In the genomic region with DNA sequence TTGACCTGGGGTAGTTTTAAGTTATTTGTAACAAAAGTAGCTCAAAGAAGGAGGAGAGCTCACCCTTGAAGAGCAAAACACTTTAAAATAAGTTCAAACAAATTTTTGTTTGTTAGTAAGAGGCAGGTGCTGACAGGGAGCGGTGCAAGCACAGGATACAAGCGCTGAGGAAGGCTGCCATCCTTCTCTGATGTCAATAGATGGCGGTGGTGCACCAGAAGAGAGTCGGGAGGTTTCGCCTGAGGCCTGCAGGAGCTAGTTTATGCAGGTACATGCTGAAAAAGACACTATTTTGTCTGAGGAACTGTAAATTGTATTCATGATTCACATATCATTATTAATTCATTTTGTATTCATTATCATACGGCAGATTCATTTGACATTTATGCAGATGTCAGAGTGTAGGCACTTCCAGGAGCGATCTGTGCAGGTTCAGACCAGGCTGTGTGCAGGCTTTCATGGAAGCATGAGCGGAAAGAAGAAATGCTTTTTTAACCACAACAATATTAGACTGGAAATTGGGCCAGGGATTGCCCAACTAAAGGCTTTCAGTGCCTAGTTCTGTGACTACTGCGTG, we compare ENCODE assay signal across 9 cellular contexts.
DNase-seq lines count a peak whose midpoint lies in the region; ATAC-seq lines count a peak whose summit lies in the region.
"Had no signal": no experiment of that assay in that cellular context is flagged by ENCODE, and none has a peak within 500 bp of the region (broad histone marks: within the 10 kb centered on the region; RNA-seq: fewer than 3 reads in every experiment).

No MANE protein-coding gene starts in this region.

- no peak overlapping the region for H3K27ac ChIP-seq in mesenchymal stem cell (ENCODE audit: low read length, poor library complexity, severe bottlenecking)
- H3K27ac ChIP-seq: BLaER1 treated with 17β-estradiol and CSF1 and Interleukin-3, amounts not matched to agents 10 nM and 100 nM had no signal

- no peak overlapping the region for H2BK12ac ChIP-seq in mesenchymal stem cell (ENCODE audit: low read length in 2 of 2)

- no peak overlapping the region for H2BK5ac ChIP-seq in mesenchymal stem cell (ENCODE audit: low read depth, low read length, poor library complexity, severe bottlenecking)

- H3K9me3 ChIP-seq in mesenchymal stem cell (ENCODE audit: control insufficient read depth, low read length), result no peaks in the 10 kb centered on the region
- H3K9me3 ChIP-seq: BLaER1 treated with 17β-estradiol and CSF1 and Interleukin-3, amounts not matched to agents 10 nM and 100 nM had no signal

- peak; percentile 93 for ATAC-seq in GM21786 (IDR thresholded peaks at IDR 0.05; ENCODE audit: unreplicated experiment)

- no peak overlapping the region for H3K23ac ChIP-seq in mesenchymal stem cell (ENCODE audit: low read length in 2 of 2)

- no peak overlapping the region for H2AK5ac ChIP-seq in mesenchymal stem cell (ENCODE audit: low read length, severe bottlenecking)

- no peak overlapping the region for H2BK120ac ChIP-seq in mesenchymal stem cell (ENCODE audit: low read depth, low read length)

- no peak overlapping the region for H3K4me3 ChIP-seq in Jurkat, Clone E6-1 (ENCODE audit: low read length)
- no peak overlapping the region for H3K4me3 ChIP-seq in mesenchymal stem cell (ENCODE audit: insufficient read depth in 1 of 2, low read depth in 1 of 2, low read length in 2 of 2)
- H3K4me3 ChIP-seq: BLaER1 treated with 17β-estradiol and CSF1 and Interleukin-3, amounts not matched to agents 10 nM and 100 nM had no signal

- H3K18ac ChIP-seq in mesenchymal stem cell (ENCODE audit: low read depth in 1 of 2, low read length in 2 of 2), result no peak overlapping the region

- no peak overlapping the region for H3K14ac ChIP-seq in mesenchymal stem cell (ENCODE audit: low read length in 2 of 2)

- DNase-seq in NCI-H2227 (lab: John Stamatoyannopoulos, UW; ENCODE audit: unreplicated experiment) (peak; percentile 9), NCI-H2227 treated with DMSO at 0.1 percent for 48 hours (lab: John Stamatoyannopoulos, UW) (no peak), OCI-M1 (lab: John Stamatoyannopoulos, UW) (peak; percentile 69), dermis blood vessel endothelial cell (peak; percentile 3), mesenchymal stem cell (peak; percentile 50), GF-D8 (lab: John Stamatoyannopoulos, UW) (no peak)
- peak; percentile 46 for DNase-seq in Jurkat, Clone E6-1 (ENCODE audit: low read depth, low spot score)

- H2AFZ ChIP-seq in mesenchymal stem cell (ENCODE audit: low read depth, low read length), result no peak overlapping the region

- H3K79me1 ChIP-seq in mesenchymal stem cell (replicated peaks; ENCODE audit: low read length, poor library complexity, severe bottlenecking), result no peaks in the 10 kb centered on the region

- 54% methylated on average over 7 of the region's 9 CpGs for WGBS in mesenchymal stem cell

- H3K4me1 ChIP-seq in mesenchymal stem cell (ENCODE audit: control insufficient read depth, insufficient read depth, low read depth, low read length), result no peaks in the 10 kb centered on the region
- H3K4me1 ChIP-seq: BLaER1 treated with 17β-estradiol and CSF1 and Interleukin-3, amounts not matched to agents 10 nM and 100 nM had no signal

- no peaks in the 10 kb centered on the region for H3K36me3 ChIP-seq in mesenchymal stem cell (ENCODE audit: control insufficient read depth in 1 of 2, insufficient read depth in 2 of 2, low read depth in 1 of 2, low read length in 2 of 2)
- H3K36me3 ChIP-seq: BLaER1 treated with 17β-estradiol and CSF1 and Interleukin-3, amounts not matched to agents 10 nM and 100 nM had no signal

- no peaks in the 10 kb centered on the region for H3K27me3 ChIP-seq in mesenchymal stem cell (ENCODE audit: control insufficient read depth in 1 of 2, insufficient read depth in 1 of 2, low read length in 2 of 2)
- H3K27me3 ChIP-seq: BLaER1 treated with 17β-estradiol and CSF1 and Interleukin-3, amounts not matched to agents 10 nM and 100 nM had no signal

- no peak overlapping the region for H4K8ac ChIP-seq in mesenchymal stem cell (ENCODE audit: low read length)

- H2BK15ac ChIP-seq in mesenchymal stem cell (ENCODE audit: low read depth, poor library complexity, severe bottlenecking), result no peak overlapping the region

- H3K4me2 ChIP-seq in mesenchymal stem cell (ENCODE audit: low read length, poor library complexity, severe bottlenecking), result no peak overlapping the region
- H3K4me2 ChIP-seq: BLaER1 treated with 17β-estradiol and CSF1 and Interleukin-3, amounts not matched to agents 10 nM and 100 nM had no signal

- no peak overlapping the region for H4K91ac ChIP-seq in mesenchymal stem cell (ENCODE audit: low read length)

- no peak overlapping the region for H3K9ac ChIP-seq in mesenchymal stem cell (ENCODE audit: low read length)
- H3K9ac ChIP-seq: BLaER1 treated with 17β-estradiol and CSF1 and Interleukin-3, amounts not matched to agents 10 nM and 100 nM had no signal

- H3K4ac ChIP-seq in mesenchymal stem cell (ENCODE audit: low read depth in 1 of 2, low read length in 2 of 2), result no peak overlapping the region

Comparison
In these comparisons a context has a peak if more than half of its experiments do, and no peak if none do; other contexts are left out.
1. DNase-seq: peak in NCI-H2227 (single experiment), Jurkat, Clone E6-1 (single experiment), OCI-M1 (single experiment), dermis blood vessel endothelial cell (single experiment) and mesenchymal stem cell (single experiment); none in NCI-H2227 treated with DMSO at 0.1 percent for 48 hours (single experiment) and GF-D8 (single experiment).